In genomic region chr22:23153994-23154393, GRCh38 we compare ENCODE assay signal across 1 cellular context.
TF ChIP-seq lines count a peak whose summit lies in the region.

No MANE protein-coding gene starts in this region.

TF ChIP-seq in HepG2, 621 proteins besides CTCF, POLR2A, EP300 and RAD21:
- TF ChIP-seq ZNF782 (CRISPR knock-in tag; IDR thresholded peaks at IDR 0.05; ENCODE audit: borderline replicate concordance) (no peak), PPARG (CRISPR knock-in tag; conservative IDR thresholded peaks at IDR 0.05) (no peak), PBX2 (CRISPR knock-in tag; IDR thresholded peaks at IDR 0.05) (no peak), ZNF574 (CRISPR knock-in tag; IDR thresholded peaks at IDR 0.05) (no peak), ZFY (CRISPR knock-in tag; IDR thresholded peaks at IDR 0.05) (0 out of 2 replicates have a peak, but pooled peaks have one; percentile 4), YEATS4 (CRISPR knock-in tag; IDR thresholded peaks at IDR 0.05; ENCODE audit: borderline replicate concordance) (no peak), FOXM1 (CRISPR knock-in tag; IDR thresholded peaks at IDR 0.05) (no peak), ATF1 (CRISPR knock-in tag; IDR thresholded peaks at IDR 0.05) (no peak), TFDP1 (CRISPR knock-in tag; IDR thresholded peaks at IDR 0.05; ENCODE audit: borderline replicate concordance) (no peak), ZNF670 (CRISPR knock-in tag; IDR thresholded peaks at IDR 0.05; ENCODE audit: borderline replicate concordance) (no peak), MED1 (CRISPR knock-in tag; IDR thresholded peaks at IDR 0.05) (0 out of 2 replicates have a peak, but pooled peaks have one; percentile 10), SMARCE1 (IDR thresholded peaks at IDR 0.05; ENCODE audit: borderline replicate concordance) (no peak), RXRA (CRISPR knock-in tag; IDR thresholded peaks at IDR 0.05) (peak; percentile 8; the same call in 1 of the 2 replicates), FOXO4 (CRISPR knock-in tag; conservative IDR thresholded peaks at IDR 0.05) (no peak), HDAC1 (CRISPR knock-in tag; IDR thresholded peaks at IDR 0.05) (no peak), FOSL2 (CRISPR knock-in tag; IDR thresholded peaks at IDR 0.05) (0 out of 2 replicates have a peak, but pooled peaks have one; percentile 16), ZC3H13 (CRISPR knock-in tag; IDR thresholded peaks at IDR 0.05) (no peak), SNAPC4 (CRISPR knock-in tag; IDR thresholded peaks at IDR 0.05) (no peak), CREBL2 (CRISPR knock-in tag; IDR thresholded peaks at IDR 0.05; ENCODE audit: borderline replicate concordance) (no peak), ZNF564 (CRISPR knock-in tag; IDR thresholded peaks at IDR 0.05) (no peak), FIP1L1 (IDR thresholded peaks at IDR 0.05; ENCODE audit: borderline replicate concordance, insufficient read depth, low read depth, low read length) (no peak)
TF ChIP-seq in HepG2: peak in this region for 4.
